18 cellular contexts compared by ENCODE assay signal in genomic region chr4:86608757-86609375, GRCh38. TPM values are rescaled to one million over a fixed set of nuclear protein-coding genes. Genes with fewer than 3 reads are reported as not detected.
"Had no signal": no experiment of that assay in that cellular context is flagged by ENCODE, and none has a peak within 500 bp of the region (broad histone marks: within the 10 kb centered on the region; RNA-seq: fewer than 3 reads in every experiment).

No MANE protein-coding gene starts in this region.

- H3K4me3 Mint-ChIP-seq: activated naive CD4-positive, alpha-beta T cell treated with anti-CD3 and anti-CD28 coated beads, Interleukin-2, amount 50 U/mL, for 24 hours; naive thymus-derived CD4-positive, alpha-beta T cell; stimulated activated naive B cell treated with anti-CD40 and anti-IgM and Interleukin-4, amounts not matched to agents 10 μg/mL and 1 μg/mL and 100 μg/mL, for 72 hours; T-helper 17 cell had no signal

- H3K9me3 Mint-ChIP-seq: activated naive CD4-positive, alpha-beta T cell treated with anti-CD3 and anti-CD28 coated beads, Interleukin-2, amount 50 U/mL, for 24 hours; naive thymus-derived CD4-positive, alpha-beta T cell; stimulated activated naive B cell treated with anti-CD40 and anti-IgM and Interleukin-4, amounts not matched to agents 10 μg/mL and 1 μg/mL and 100 μg/mL, for 72 hours had no signal

- DNase-seq: activated CD4-positive, alpha-beta T cell treated with anti-CD3 and anti-CD28 coated beads for 1 hour; activated CD8-positive, alpha-beta memory T cell treated with anti-CD3 and anti-CD28 coated beads for 24 hours; activated CD8-positive, alpha-beta memory T cell treated with anti-CD3 and anti-CD28 coated beads, Interleukin-2, amount 50 U/mL, for 48 hours; activated gamma-delta T cell; cerebellar nuclear complex; cortex of kidney; effector CD4-positive, alpha-beta T cell; left lung; mucosa of descending colon; naive thymus-derived CD4-positive, alpha-beta T cell; ovary; stimulated activated naive B cell treated with anti-CD40 and anti-IgM and Interleukin-4, amounts not matched to agents 10 μg/mL and 1 μg/mL and 100 μg/mL, for 72 hours; T-helper 17 cell; thyroid gland; WERI-Rb-1 had no signal

- H3K27me3 Mint-ChIP-seq: T-helper 17 cell had no signal

- FAIRE-seq: astrocyte, urothelium cell line had no signal

- H3K4me1 Mint-ChIP-seq: activated naive CD4-positive, alpha-beta T cell treated with anti-CD3 and anti-CD28 coated beads, Interleukin-2, amount 50 U/mL, for 24 hours; naive thymus-derived CD4-positive, alpha-beta T cell had no signal

- H3K27ac Mint-ChIP-seq: activated naive CD4-positive, alpha-beta T cell treated with anti-CD3 and anti-CD28 coated beads, Interleukin-2, amount 50 U/mL, for 24 hours; naive thymus-derived CD4-positive, alpha-beta T cell; stimulated activated naive B cell treated with anti-CD40 and anti-IgM and Interleukin-4, amounts not matched to agents 10 μg/mL and 1 μg/mL and 100 μg/mL, for 72 hours; T-helper 17 cell had no signal

- ATAC-seq: left lung; mucosa of descending colon; naive thymus-derived CD4-positive, alpha-beta T cell; stimulated activated naive B cell treated with anti-CD40 and anti-IgM and Interleukin-4, amounts not matched to agents 10 μg/mL and 1 μg/mL and 100 μg/mL, for 72 hours; T-helper 17 cell had no signal

- H3K36me3 Mint-ChIP-seq: activated naive CD4-positive, alpha-beta T cell treated with anti-CD3 and anti-CD28 coated beads, Interleukin-2, amount 50 U/mL, for 24 hours; naive thymus-derived CD4-positive, alpha-beta T cell; stimulated activated naive B cell treated with anti-CD40 and anti-IgM and Interleukin-4, amounts not matched to agents 10 μg/mL and 1 μg/mL and 100 μg/mL, for 72 hours had no signal

RNA-seq across cellular contexts. Expression of gene PTPN13, which starts 14.8 kb away (rescaled TPM):
- polyA plus RNA-seq: naive thymus-derived CD4-positive, alpha-beta T cell had no signal
